In the genomic region with DNA sequence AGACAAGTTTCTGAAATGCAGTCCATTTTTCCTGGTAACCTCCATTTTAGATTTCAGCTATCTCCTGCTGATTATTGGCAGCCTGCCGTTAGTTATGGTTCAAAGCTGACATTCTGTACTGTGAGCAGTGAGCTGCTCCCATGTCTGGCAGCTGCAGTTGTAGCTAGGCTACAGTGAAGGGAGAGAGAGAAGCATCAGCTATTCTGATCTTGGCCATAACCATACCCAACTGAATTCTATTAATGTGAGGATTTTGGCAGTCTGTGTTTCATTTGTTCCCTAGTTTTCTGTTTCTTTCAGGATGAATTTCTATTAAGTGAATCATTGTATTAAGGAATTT, we compare ENCODE assay signal across 9 cellular contexts. TPM values are rescaled to one million over a fixed set of nuclear protein-coding genes. Genes with fewer than 3 reads are reported as not detected.
DNase-seq lines count a peak whose midpoint lies in the region; TF ChIP-seq lines count a peak whose summit lies in the region.
"Had no signal": no experiment of that assay in that cellular context is flagged by ENCODE, and none has a peak within 500 bp of the region (broad histone marks: within the 10 kb centered on the region; RNA-seq: fewer than 3 reads in every experiment).

No MANE protein-coding gene starts in this region.

- TF ChIP-seq CTCF in AG10803 (conservative IDR thresholded peaks at IDR 0.05; ENCODE audit: low read length) = no peak
- TF ChIP-seq CTCF in esophagus squamous epithelium (IDR thresholded peaks at IDR 0.05) = no peak

- no peaks in the 10 kb centered on the region for H3K27me3 ChIP-seq in esophagus squamous epithelium

- peak overlapping the region in 3 of 4 donors; percentile 28 to 81 (median 71) for H3K27ac ChIP-seq in esophagus squamous epithelium
- H3K27ac ChIP-seq: HL-60 had no signal

- peak; percentile 76 for DNase-seq in AG10803 (ENCODE audit: low read depth)
- peak; percentile 10 for DNase-seq in NCI-H345 treated with DMSO at 0.1 percent for 48 hours (lab: John Stamatoyannopoulos, UW; ENCODE audit: unreplicated experiment)
- DNase-seq in esophagus squamous epithelium (lab: John Stamatoyannopoulos, UW) = no peak
- DNase-seq in occipital lobe (lab: John Stamatoyannopoulos, UW) = peak; percentile 29
- DNase-seq in effector CD4-positive, alpha-beta T cell = no peak
- no peak for DNase-seq in activated CD8-positive, alpha-beta memory T cell treated with anti-CD3 and anti-CD28 coated beads, Interleukin-2, amount 50 U/mL, for 48 hours
- DNase-seq in KG1 (lab: John Stamatoyannopoulos, UW) = no peak
- DNase-seq in SIG-M5 (lab: John Stamatoyannopoulos, UW) = no peak

- no peak for TF ChIP-seq POLR2A in esophagus squamous epithelium (IDR thresholded peaks at IDR 0.05)

- intact Hi-C loops in esophagus squamous epithelium (cut with DNase I) = no loop called here

- H3K36me3 ChIP-seq in esophagus squamous epithelium = no peaks in the 10 kb centered on the region

- H3K4me3 ChIP-seq in AG10803 (ENCODE audit: low read length) = no peak overlapping the region
- no peak overlapping the region for H3K4me3 ChIP-seq in esophagus squamous epithelium

- no peaks in the 10 kb centered on the region for H3K9me3 ChIP-seq in esophagus squamous epithelium

- 19 to 27% methylated on average over 1 of the region's 1 CpG for WGBS in esophagus squamous epithelium, 2 donors

- H3K4me1 ChIP-seq in esophagus squamous epithelium = peaks cover 0 to 52% (median 5%) of the 10 kb centered on the region in 3 donors

RNA-seq across cellular contexts. Expression of a gene that starts 33.4 kb away (rescaled TPM):
- total RNA-seq in esophagus squamous epithelium (10 to 100 TPM in 1 of 4 donors, 1 to 10 TPM in 3; 6.1 to 24.3 (median 9.5) TPM), occipital lobe (12.6 TPM)

Comparison
In these comparisons a context has a peak if more than half of its experiments do, and no peak if none do; other contexts are left out.
1. DNase-seq: peak in AG10803 (single experiment), NCI-H345 treated with DMSO at 0.1 percent for 48 hours (single experiment) and occipital lobe (single experiment); none in esophagus squamous epithelium (single experiment), effector CD4-positive, alpha-beta T cell (single experiment), activated CD8-positive, alpha-beta memory T cell treated with anti-CD3 and anti-CD28 coated beads, Interleukin-2, amount 50 U/mL, for 48 hours (single experiment), KG1 (single experiment) and SIG-M5 (single experiment).